In genomic region chr10:43370671-43371215, GRCh38 we compare ENCODE assay signal across 17 cellular contexts. TPM values are rescaled to one million over a fixed set of nuclear protein-coding genes. Genes with fewer than 3 reads are reported as not detected.
DNase-seq lines count a peak whose midpoint lies in the region; ATAC-seq, FAIRE-seq and TF ChIP-seq lines count a peak whose summit lies in the region.
"Had no signal": no experiment of that assay in that cellular context is flagged by ENCODE, and none has a peak within 500 bp of the region (broad histone marks: within the 10 kb centered on the region; RNA-seq: fewer than 3 reads in every experiment).

No MANE protein-coding gene starts in this region.

- H3K56ac ChIP-seq in H1 (replicated peaks; ENCODE audit: insufficient read length, low read depth, low read length) = no peak overlapping the region

- no peaks in the 10 kb centered on the region for H3K9me2 ChIP-seq in MM.1S (replicated peaks; ENCODE audit: insufficient read depth, low read length)

- H3K79me2 ChIP-seq in H1 (ENCODE audit: control insufficient read depth in 1 of 2, insufficient read depth in 2 of 2, low read length in 2 of 2) (no peaks in the 10 kb centered on the region), MM.1S (ENCODE audit: low read length) (no peaks in the 10 kb centered on the region)

- H3K27me3 ChIP-seq in right atrium auricular region (no peaks in the 10 kb centered on the region), H1 (replicated peaks in 1 of 4; ENCODE audit: control insufficient read depth in 3 of 4, extremely low read depth in 1 of 4, insufficient read depth in 3 of 4, low read length in 3 of 4) (0 out of 7 replicates have a peak, but pooled peaks cover 0 to 2% (median 0%) of the 10 kb centered on the region in 4 experiments), sigmoid colon (no peaks in the 10 kb centered on the region), MM.1S (replicated peaks; ENCODE audit: insufficient read depth, low read length) (no peaks in the 10 kb centered on the region), left ventricle myocardium inferior (ENCODE audit: low read depth) (no peaks in the 10 kb centered on the region)

- no peak for TF ChIP-seq RAD21 in H1 (IDR thresholded peaks at IDR 0.05 in 1 of 2, conservative IDR thresholded peaks at IDR 0.05 in 1 of 2; ENCODE audit: low read depth in 2 of 2, low read length in 2 of 2)

- H3K9ac ChIP-seq in H1 (replicated peaks in 1 of 4; ENCODE audit: extremely low read depth in 1 of 4, low read depth in 3 of 4, low read length in 3 of 4) (no peak overlapping the region), MM.1S (ENCODE audit: low read length) (no peak overlapping the region)

- H3K14ac ChIP-seq in H1 (ENCODE audit: insufficient read length) = no peak overlapping the region

- peak overlapping the region; percentile 68 for H4K8ac ChIP-seq in H1 (ENCODE audit: extremely low read depth, insufficient read depth, low read length)

- H4K20me1 ChIP-seq in H1 (replicated peaks in 1 of 2; ENCODE audit: control insufficient read depth in 1 of 2, insufficient read depth in 2 of 2, low read length in 2 of 2) = no peaks in the 10 kb centered on the region
- H4K20me1 ChIP-seq in MM.1S (ENCODE audit: insufficient read depth, low read length) = no peaks in the 10 kb centered on the region

- TF ChIP-seq CTCF in right atrium auricular region (IDR thresholded peaks at IDR 0.05) = no peak
- no peak for TF ChIP-seq CTCF in H1 (IDR thresholded peaks at IDR 0.05; ENCODE audit: control extremely low read depth in 1 of 3, insufficient read depth in 1 of 3, low read depth in 1 of 3, low read length in 3 of 3)
- no peak for TF ChIP-seq CTCF in sigmoid colon (IDR thresholded peaks at IDR 0.05)
- TF ChIP-seq CTCF in MM.1S (IDR thresholded peaks at IDR 0.05; ENCODE audit: low read length) = no peak
- no peak for TF ChIP-seq CTCF in left ventricle myocardium inferior (IDR thresholded peaks at IDR 0.05; ENCODE audit: borderline replicate concordance)

- H3K9me3 ChIP-seq in right atrium auricular region (no peaks in the 10 kb centered on the region), H1 (ENCODE audit: insufficient read depth in 2 of 2, low read depth in 1 of 2, low read length in 1 of 2) (no peaks in the 10 kb centered on the region), sigmoid colon (no peaks in the 10 kb centered on the region), MM.1S (replicated peaks; ENCODE audit: insufficient read depth, low read length) (no peaks in the 10 kb centered on the region), left ventricle myocardium inferior (replicated peaks) (no peaks in the 10 kb centered on the region)

- CTCF ChIA-PET in H1 (lab: Charles Lee; ENCODE audit: partially characterized antibody) = interaction anchor here (1.0 to 1.1 kb wide), 3 partner anchors 15 to 77 kb away, joined by 3 read pairs; no protein-coding TSS in a partner anchor

- no peak for ATAC-seq in left ventricle myocardium superior
- ATAC-seq: CD8-positive, alpha-beta T cell had no signal

- no peak overlapping the region for H2BK120ac ChIP-seq in H1 (replicated peaks; ENCODE audit: low read depth, low read length)

- H3K4ac ChIP-seq in H1 (replicated peaks; ENCODE audit: insufficient read length, low read depth, low read length) = no peak overlapping the region

- FAIRE-seq in H1 (lab: Jason Lieb, UNC) = no peak

- no peaks in the 10 kb centered on the region for H3K23me2 ChIP-seq in H1 (ENCODE audit: low read depth, low read length)

- no peak overlapping the region for H2BK20ac ChIP-seq in H1 (ENCODE audit: low read length)

- H3K36me3 ChIP-seq in right atrium auricular region (no peaks in the 10 kb centered on the region), H1 (ENCODE audit: control insufficient read depth in 2 of 4, insufficient read depth in 4 of 4, low read length in 3 of 4) (no peaks in the 10 kb centered on the region), sigmoid colon (no peaks in the 10 kb centered on the region), MM.1S (replicated peaks; ENCODE audit: insufficient read depth, low read length) (no peaks in the 10 kb centered on the region), left ventricle myocardium inferior (no peaks in the 10 kb centered on the region)

- TF ChIP-seq POLR2A in H1 (IDR thresholded peaks at IDR 0.05; ENCODE audit: control extremely low read depth in 1 of 2, low read depth in 2 of 2, low read length in 2 of 2) = no peak
- TF ChIP-seq POLR2A in sigmoid colon (IDR thresholded peaks at IDR 0.05) = no peak

- no peaks in the 10 kb centered on the region for H3K79me1 ChIP-seq in H1 (ENCODE audit: low read depth, low read length)

- DNase-seq in left ventricle myocardium superior (peak; percentile 18), right atrium auricular region (ENCODE audit: low spot score) (no peak), H1 (ENCODE audit: low read depth in 1 of 2, low spot score in 2 of 2) (no peak), sigmoid colon (peak; percentile 38), LoVo (ENCODE audit: low spot score) (no peak), GDM1 (lab: John Stamatoyannopoulos, UW) (no peak), MM.1S (no peak), left ventricle myocardium inferior (no peak)
- DNase-seq: CD8-positive, alpha-beta T cell; COR-L47; DND-41; GF-D8 had no signal

- intact Hi-C loops in left ventricle myocardium superior (cut with micrococcal nuclease) = no loop called here
- intact Hi-C loops in sigmoid colon (cut with DNase I) = no loop called here
- intact Hi-C loops in left ventricle myocardium inferior (cut with micrococcal nuclease) = no loop called here

- no peak overlapping the region for H2AFZ ChIP-seq in H1 (ENCODE audit: low read length)
- H2AFZ ChIP-seq in MM.1S (ENCODE audit: low read length) = no peak overlapping the region

- H3K23ac ChIP-seq in H1 (ENCODE audit: insufficient read length) = no peak overlapping the region

- H2BK5ac ChIP-seq in H1 (ENCODE audit: low read depth, low read length) = no peak overlapping the region

- H3K4me2 ChIP-seq in H1 (ENCODE audit: insufficient read depth in 1 of 2, low read depth in 2 of 2, low read length in 2 of 2) = no peak overlapping the region
- no peak overlapping the region for H3K4me2 ChIP-seq in MM.1S (ENCODE audit: low read depth, low read length)

- WGBS in H1 (ENCODE audit: extremely low coverage in 1 of 2, insufficient coverage in 1 of 2, insufficient read length in 1 of 2, insufficient replicate concordance in 2 of 2, low coverage in 1 of 2, low lambda C conversion rate in 2 of 2, missing lambda C conversion rate in 1 of 2), 2 experiments = 81% methylated on average over 9 of the region's 9 CpGs; no CpG with 5 or more reads in 1 of the 2 experiments
- WGBS in sigmoid colon, 2 donors = 86 to 93% methylated on average over 9 of the region's 9 CpGs

- no peak for TF ChIP-seq EP300 in H1 (IDR thresholded peaks at IDR 0.05; ENCODE audit: borderline replicate concordance in 1 of 2, low read depth in 2 of 2, low read length in 2 of 2)
- no peak for TF ChIP-seq EP300 in sigmoid colon (IDR thresholded peaks at IDR 0.05)

- H2BK15ac ChIP-seq in H1 (ENCODE audit: low read length) = no peak overlapping the region

- H3K4me1 ChIP-seq in right atrium auricular region = no peaks in the 10 kb centered on the region
- peaks cover 2 to 9% (median 4%) of the 10 kb centered on the region in 4 experiments; a peak in 6 of 7 replicates for H3K4me1 ChIP-seq in H1 (replicated peaks in 1 of 4; ENCODE audit: control insufficient read depth in 3 of 4, insufficient read depth in 4 of 4, low read length in 3 of 4)
- no peaks in the 10 kb centered on the region for H3K4me1 ChIP-seq in sigmoid colon
- no peaks in the 10 kb centered on the region for H3K4me1 ChIP-seq in MM.1S (ENCODE audit: low read length)
- peaks cover 11% of the 10 kb centered on the region for H3K4me1 ChIP-seq in left ventricle myocardium inferior

- H3K4me3 ChIP-seq in right atrium auricular region (no peak overlapping the region), H1 (ENCODE audit: extremely low read depth in 1 of 4, insufficient read depth in 2 of 4, low read depth in 3 of 4, low read length in 4 of 4) (no peak overlapping the region), sigmoid colon (no peak overlapping the region), MM.1S (ENCODE audit: low read length) (no peak overlapping the region), left ventricle myocardium inferior (no peak overlapping the region)

- H2BK12ac ChIP-seq in H1 (ENCODE audit: low read depth, low read length) = no peak overlapping the region

- no peak overlapping the region for H4K5ac ChIP-seq in H1 (ENCODE audit: insufficient read length, low read depth, low read length)

- H3K27ac ChIP-seq in right atrium auricular region = no peak overlapping the region
- H3K27ac ChIP-seq in H1 (ENCODE audit: low read depth, low read length) = no peak overlapping the region
- H3K27ac ChIP-seq in sigmoid colon = no peak overlapping the region
- H3K27ac ChIP-seq in MM.1S (ENCODE audit: low read length) = no peak overlapping the region
- no peak overlapping the region for H3K27ac ChIP-seq in left ventricle myocardium inferior (replicated peaks)
- H3K27ac ChIP-seq: 22Rv1 had no signal

- POLR2A ChIA-PET in H1 (lab: Charles Lee; ENCODE audit: partially characterized antibody) = interaction anchor here (0.6 to 1.6 kb wide), 2 partner anchors 25 to 57 kb away, joined by 6 read pairs; no protein-coding TSS in a partner anchor

- H2AK5ac ChIP-seq in H1 (ENCODE audit: low read depth, low read length) = no peak overlapping the region

- H3F3A ChIP-seq in MM.1S (ENCODE audit: insufficient read depth, low read length) = no peaks in the 10 kb centered on the region

- no peak overlapping the region for H3K18ac ChIP-seq in H1 (ENCODE audit: extremely low read depth, low read length)

- H4K91ac ChIP-seq in H1 (replicated peaks; ENCODE audit: insufficient read length, low read length) = no peak overlapping the region

RNA-seq across cellular contexts. Expression of gene FXYD4, which starts 0.7 kb away (rescaled TPM):
- not detected for total RNA-seq in left ventricle myocardium superior
- total RNA-seq in right atrium auricular region = not detected
- total RNA-seq in H1 (2021; fragmentation: NEBNext Ultra II Directional; extraction: Animal tissue kit (Norgen Biotek cat#: 25700)) = not detected in 2 replicates
- polyA plus RNA-seq in H1 (2011; rRNA removed) = not detected in 2 replicates
- not detected for polyA plus RNA-seq in H1 (2011; cell fraction: cytosol; rRNA removed)
- polyA plus RNA-seq in H1 (2011; cell fraction: nucleus; rRNA removed) = not detected
- not detected in 4 replicates for polyA plus RNA-seq in H1 (2012, experiment 1 of 2)
- not detected for polyA plus RNA-seq in H1 (2012, experiment 2 of 2)
- not detected for polyA plus RNA-seq in H1 (2013, experiment 1 of 2)
- polyA plus RNA-seq in H1 (2013, experiment 2 of 2) = not detected
- not detected in 2 replicates for polyA minus RNA-seq in H1 (2011; rRNA and poly(A)+ RNA removed)
- not detected for polyA minus RNA-seq in H1 (2011; cell fraction: cytosol; rRNA and poly(A)+ RNA removed)
- not detected for polyA minus RNA-seq in H1 (2011; cell fraction: nucleus; rRNA and poly(A)+ RNA removed)
- total RNA-seq in sigmoid colon = not detected
- not detected for polyA plus RNA-seq in sigmoid colon
- not detected for total RNA-seq in left ventricle myocardium inferior
- total RNA-seq: A673; CD8-positive, alpha-beta T cell; H4 had no signal
- polyA plus RNA-seq: BJ, CD14-positive monocyte had no signal

RNA-seq across cellular contexts. Expression of gene HNRNPF, which starts 38.2 kb away (rescaled TPM):
- total RNA-seq in left ventricle myocardium superior (77.3 TPM), right atrium auricular region (10 to 100 TPM; 57.8 to 78.7 TPM), sigmoid colon (100 to 1,000 TPM; 101 to 185 (median 150) TPM), left ventricle myocardium inferior (70.5 TPM)
- 389 and 397 TPM in 2 replicates for total RNA-seq in H1 (2021; fragmentation: NEBNext Ultra II Directional; extraction: Animal tissue kit (Norgen Biotek cat#: 25700))
- polyA plus RNA-seq in H1 (2011; rRNA removed) (208 and 209 TPM in 2 replicates), sigmoid colon (100 to 1,000 TPM; 117 to 194 (median 134) TPM)
- 285 TPM for polyA plus RNA-seq in H1 (2011; cell fraction: cytosol; rRNA removed)
- 199 TPM for polyA plus RNA-seq in H1 (2011; cell fraction: nucleus; rRNA removed)
- polyA plus RNA-seq in H1 (2012, experiment 1 of 2) = 322 to 369 TPM (median 332 TPM) in 4 replicates
- polyA plus RNA-seq in H1 (2012, experiment 2 of 2) = 154 TPM
- polyA plus RNA-seq in H1 (2013, experiment 1 of 2) = 167 TPM
- 175 TPM for polyA plus RNA-seq in H1 (2013, experiment 2 of 2)
- 303 and 334 TPM in 2 replicates for polyA minus RNA-seq in H1 (2011; rRNA and poly(A)+ RNA removed)
- polyA minus RNA-seq in H1 (2011; cell fraction: cytosol; rRNA and poly(A)+ RNA removed) = 147 TPM
- 101 TPM for polyA minus RNA-seq in H1 (2011; cell fraction: nucleus; rRNA and poly(A)+ RNA removed)

Comparison
In these comparisons a context has a peak if more than half of its experiments do, and no peak if none do; other contexts are left out.
1. DNase-seq: peak in left ventricle myocardium superior (single experiment) and sigmoid colon (single experiment); none in right atrium auricular region (single experiment), H1 (0 of 2), LoVo (single experiment), GDM1 (single experiment), MM.1S (single experiment) and left ventricle myocardium inferior (single experiment).